ENCODE assay signal across 10 cellular contexts in genomic region chr13:97810152-97810551, GRCh38.
A peak's percentile ranks its signal among the peaks of the same experiment; 100 is the strongest.
DNase-seq lines count a peak whose midpoint lies in the region; ATAC-seq, FAIRE-seq and TF ChIP-seq lines count a peak whose summit lies in the region.
"Had no signal": no experiment of that assay in that cellular context is flagged by ENCODE, and none has a peak within 500 bp of the region (broad histone marks: within the 10 kb centered on the region; RNA-seq: fewer than 3 reads in every experiment).

No MANE protein-coding gene starts in this region.

- H3K4me3 ChIP-seq in CD8-positive, alpha-beta memory T cell (ENCODE audit: low read length), result no peak overlapping the region
- H3K4me3 ChIP-seq in HAP-1, result no peak overlapping the region
- H3K4me3 ChIP-seq: sigmoid colon had no signal

- no peak for ATAC-seq in T-helper 17 cell

- H3K27me3 Mint-ChIP-seq in CD8-positive, alpha-beta memory T cell, result peaks cover 3 to 8% of the 10 kb centered on the region in 2 donors
- H3K27me3 Mint-ChIP-seq in T-helper 17 cell, result peaks cover 22% of the 10 kb centered on the region

- no peaks in the 10 kb centered on the region for H3K36me3 Mint-ChIP-seq in CD8-positive, alpha-beta memory T cell
- no peaks in the 10 kb centered on the region for H3K36me3 Mint-ChIP-seq in T-helper 17 cell (ENCODE audit: low read depth)

- TF ChIP-seq CTCF in 22Rv1 (IDR thresholded peaks at IDR 0.05), result peak; percentile 52

- no peak overlapping the region for H3K4me3 Mint-ChIP-seq in CD8-positive, alpha-beta memory T cell
- H3K4me3 Mint-ChIP-seq in T-helper 17 cell, result no peak overlapping the region

- CTCF ChIA-PET in CD8-positive, alpha-beta memory T cell (lab: Charles Lee), result no interaction called here

- POLR2A ChIA-PET in CD8-positive, alpha-beta memory T cell (lab: Charles Lee), result no interaction called here

- no peaks in the 10 kb centered on the region for H3K4me1 ChIP-seq in CD8-positive, alpha-beta memory T cell (ENCODE audit: insufficient read depth, low read length)
- H3K4me1 ChIP-seq in HAP-1, result no peaks in the 10 kb centered on the region
- H3K4me1 ChIP-seq: sigmoid colon had no signal

- H3K27ac ChIP-seq in 22Rv1, result no peak overlapping the region
- H3K27ac ChIP-seq in CD8-positive, alpha-beta memory T cell (ENCODE audit: low read depth, low read length), result no peak overlapping the region
- H3K27ac ChIP-seq: sigmoid colon had no signal

- no peak for DNase-seq in GM19239 (ENCODE audit: insufficient read length, low spot score)
- DNase-seq in RKO (ENCODE audit: low spot score), result peak; percentile 43
- peak; percentile 8 for DNase-seq in glomerular visceral epithelial cell (ENCODE audit: extremely low spot score)
- no peak for DNase-seq in CD8-positive, alpha-beta memory T cell
- DNase-seq in HAP-1 (ENCODE audit: low spot score in 2 of 2), result no peak
- no peak for DNase-seq in T-helper 17 cell
- DNase-seq in cortex of kidney (lab: John Stamatoyannopoulos, UW), result no peak
- DNase-seq: sigmoid colon had no signal

- H3K9me3 ChIP-seq in CD8-positive, alpha-beta memory T cell (ENCODE audit: low read length), result no peaks in the 10 kb centered on the region
- H3K9me3 ChIP-seq in HAP-1 (no peaks in the 10 kb centered on the region), T-helper 17 cell (ENCODE audit: control insufficient read depth, low read length, poor library complexity, severe bottlenecking) (peaks cover 5% of the 10 kb centered on the region)
- H3K9me3 ChIP-seq: sigmoid colon had no signal

- no peaks in the 10 kb centered on the region for H3K4me1 Mint-ChIP-seq in CD8-positive, alpha-beta memory T cell
- H3K4me1 Mint-ChIP-seq in T-helper 17 cell, result no peaks in the 10 kb centered on the region

- H3K9me3 Mint-ChIP-seq in CD8-positive, alpha-beta memory T cell, result peaks cover 0 to 10% (median 5%) of the 10 kb centered on the region in 5 donors

- no peaks in the 10 kb centered on the region for H3K36me3 ChIP-seq in CD8-positive, alpha-beta memory T cell (ENCODE audit: insufficient read depth, low read length)
- no peaks in the 10 kb centered on the region for H3K36me3 ChIP-seq in HAP-1 (replicated peaks)
- H3K36me3 ChIP-seq: sigmoid colon had no signal

- H3K27me3 ChIP-seq in CD8-positive, alpha-beta memory T cell (ENCODE audit: insufficient read depth, low read length, poor library complexity, severe bottlenecking), result no peaks in the 10 kb centered on the region
- peaks cover 3% of the 10 kb centered on the region for H3K27me3 ChIP-seq in HAP-1 (ENCODE audit: low read depth)
- H3K27me3 ChIP-seq: sigmoid colon had no signal

- in situ Hi-C loops in HAP-1 (cut with MboI; ENCODE audit: low sequenced_read_pairs), result no loop called here

- no peak overlapping the region for H3K27ac Mint-ChIP-seq in CD8-positive, alpha-beta memory T cell
- H3K27ac Mint-ChIP-seq in T-helper 17 cell, result no peak overlapping the region

- FAIRE-seq in GM19239 (lab: Jason Lieb, UNC), result peak; percentile 31
- FAIRE-seq: colon had no signal

Comparison
In these comparisons a context has a peak if more than half of its experiments do, and no peak if none do; other contexts are left out.
1. DNase-seq: peak in RKO (single experiment) and glomerular visceral epithelial cell (single experiment); none in GM19239 (single experiment), CD8-positive, alpha-beta memory T cell (0 of 5), HAP-1 (0 of 2), T-helper 17 cell (0 of 3) and cortex of kidney (single experiment).